Comparison of ENCODE assay signal across 8 cellular contexts in genomic region chr18:9683418-9684396, GRCh38. TPM values are rescaled to one million over a fixed set of nuclear protein-coding genes. Genes with fewer than 3 reads are reported as not detected.
A peak's percentile ranks its signal among the peaks of the same experiment; 100 is the strongest.
DNase-seq lines count a peak whose midpoint lies in the region; ATAC-seq, FAIRE-seq and TF ChIP-seq lines count a peak whose summit lies in the region.

No MANE protein-coding gene starts in this region.

- H3K9me3 ChIP-seq in kidney (ENCODE audit: control insufficient read depth in 1 of 2, low read length in 2 of 2) (no peaks in the 10 kb centered on the region), vagina (no peaks in the 10 kb centered on the region)

- H3K4me3 ChIP-seq in astrocyte of the cerebellum (ENCODE audit: low read depth, low read length) (no peak overlapping the region), kidney (ENCODE audit: low read length in 2 of 2) (no peak overlapping the region), vagina (no peak overlapping the region)

- no peaks in the 10 kb centered on the region for H3K27me3 ChIP-seq in vagina

- H3K36me3 ChIP-seq in kidney (ENCODE audit: control insufficient read depth in 1 of 2, insufficient read depth in 2 of 2, low read length in 2 of 2) (no peaks in the 10 kb centered on the region), vagina (no peaks in the 10 kb centered on the region)

- no peak overlapping the region for H3K9ac ChIP-seq in kidney (ENCODE audit: low read length in 2 of 2)

- no peak for FAIRE-seq in kidney (lab: Jason Lieb, UNC)

- ATAC-seq in HG02588 (IDR thresholded peaks at IDR 0.05; ENCODE audit: unreplicated experiment), result no peak
- no peak for ATAC-seq in HG03520 (IDR thresholded peaks at IDR 0.05; ENCODE audit: unreplicated experiment)

- H3K27ac ChIP-seq in kidney (ENCODE audit: low read depth in 2 of 2, low read length in 2 of 2) (peak overlapping the region in 1 of 2 donors; percentile 2), vagina (peak overlapping the region; percentile 77)

- TF ChIP-seq CTCF in LNCAP (IDR thresholded peaks at IDR 0.05) (peak; percentile 21; the same call in 1 of the 2 replicates), astrocyte of the cerebellum (IDR thresholded peaks at IDR 0.05; ENCODE audit: low read depth, low read length, missing control alignments) (peak; percentile 62), kidney (IDR thresholded peaks at IDR 0.05; ENCODE audit: borderline replicate concordance, extremely low read depth, insufficient read depth) (peak; percentile 43), vagina (IDR thresholded peaks at IDR 0.05) (peak in 2 of 3 experiments; percentile 16 to 53)

- in situ Hi-C loops in astrocyte of the cerebellum (cut with HindIII; ENCODE audit: low sequenced_read_pairs), result no loop called here

- DNase-seq in AG20443 (ENCODE audit: low spot score), result peak; percentile 59
- DNase-seq in astrocyte of the cerebellum (ENCODE audit: low read depth), result no peak
- no peak for DNase-seq in kidney
- DNase-seq in vagina (ENCODE audit: extremely low spot score in 2 of 2), result peak in 1 of 2 donors; percentile 81
- no peak for DNase-seq in posterior vena cava (ENCODE audit: low spot score)

- intact Hi-C loops in kidney (cut with DNase I) (no loop called here), vagina (cut with DNase I) (no loop called here), posterior vena cava (cut with DNase I) (no loop called here)

- H3K4me1 ChIP-seq in kidney (ENCODE audit: control insufficient read depth in 1 of 2, insufficient read depth in 1 of 2, low read depth in 1 of 2, low read length in 2 of 2), result peaks cover 0 to 4% of the 10 kb centered on the region in 2 donors
- H3K4me1 ChIP-seq in vagina, result peaks cover 27% of the 10 kb centered on the region

- no peak for TF ChIP-seq POLR2A in vagina (IDR thresholded peaks at IDR 0.05)

RNA-seq across cellular contexts. Expression of gene RAB31, which starts 24.4 kb away (rescaled TPM):
- total RNA-seq in kidney (77.1 TPM), vagina (26.0 TPM), posterior vena cava (100 to 1,000 TPM; 107 to 141 TPM)
- 17.3 TPM for polyA plus RNA-seq in kidney (ENCODE audit: insufficient read depth, low read depth, low replicate concordance)
